In the genomic region with DNA sequence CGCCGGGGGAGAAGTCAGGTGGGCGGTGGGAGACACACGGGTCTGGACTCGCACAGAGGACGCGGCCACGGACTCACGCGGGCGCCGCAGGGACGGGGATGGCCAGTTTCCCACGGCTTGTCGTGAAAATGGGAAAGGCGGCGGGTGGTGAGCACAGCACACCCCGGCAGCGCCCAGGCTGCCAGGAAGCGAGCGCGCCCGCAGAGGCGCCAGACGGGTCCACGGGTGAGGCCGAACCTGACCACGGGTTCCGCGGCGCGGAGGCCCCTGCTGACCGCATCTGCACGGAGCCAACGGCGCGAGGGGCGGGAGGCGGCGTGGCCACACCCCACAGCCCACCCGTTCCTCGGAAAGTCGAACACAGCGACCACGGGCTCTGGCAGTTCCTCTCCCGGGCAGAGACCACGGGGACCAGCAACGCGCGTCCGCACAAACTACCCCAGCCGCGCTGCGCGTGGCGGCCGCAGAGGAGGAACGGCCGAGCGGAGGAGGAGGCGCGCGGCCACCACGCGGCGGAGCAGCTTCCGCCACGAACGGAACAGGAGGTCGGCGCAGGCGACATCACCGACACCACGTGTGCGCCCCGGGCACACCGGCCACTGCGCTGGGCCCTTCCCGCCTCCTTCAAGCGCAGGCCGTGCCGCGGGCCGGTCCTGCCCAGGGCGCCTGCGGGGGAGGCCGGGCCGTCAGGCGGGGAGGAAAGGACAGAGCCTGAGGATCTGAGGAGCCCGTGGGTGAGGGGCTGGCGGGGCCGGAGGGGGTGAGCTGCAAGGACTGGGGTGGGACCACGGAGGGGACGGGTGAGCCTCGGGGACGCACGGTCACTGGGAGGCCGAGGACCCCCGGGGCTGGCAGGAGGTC, we compare ENCODE assay signal across 1 cellular context.
TF ChIP-seq lines count a peak whose summit lies in the region.

No MANE protein-coding gene starts in this region.

TF ChIP-seq in endothelial cell of umbilical vein, 7 proteins besides CTCF, POLR2A, EP300 and RAD21:
- TF ChIP-seq MYC (IDR thresholded peaks at IDR 0.05; ENCODE audit: low read depth, low read length) (peak; percentile 5), POLR2AphosphoS5 (IDR thresholded peaks at IDR 0.05; ENCODE audit: insufficient read depth, low read depth, low read length) (no peak)
